Comparison of ENCODE assay signal across 25 cellular contexts in the genomic region with DNA sequence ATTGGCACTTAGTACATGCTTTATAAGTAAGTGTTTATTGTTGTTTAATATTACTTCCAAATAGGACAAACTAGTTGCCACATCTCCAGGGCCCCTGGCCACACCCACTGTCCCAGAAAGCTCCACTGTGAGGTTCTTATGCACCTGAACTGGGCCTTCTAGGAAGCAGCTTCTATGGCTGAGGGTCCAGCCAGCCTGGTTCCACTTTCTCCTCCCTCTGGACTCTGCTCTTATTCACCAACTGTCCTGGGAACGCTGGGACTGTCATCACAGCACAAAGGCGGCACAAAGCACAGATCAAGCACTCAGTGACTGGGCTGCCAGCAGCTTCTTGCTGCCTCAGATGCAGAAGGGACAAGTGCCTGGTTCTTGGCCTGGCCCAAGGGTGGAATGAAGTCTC. TPM values are rescaled to one million over a fixed set of nuclear protein-coding genes. Genes with fewer than 3 reads are reported as not detected.
DNase-seq lines count a peak whose midpoint lies in the region; ATAC-seq, FAIRE-seq and TF ChIP-seq lines count a peak whose summit lies in the region.
"Had no signal": no experiment of that assay in that cellular context is flagged by ENCODE, and none has a peak within 500 bp of the region (broad histone marks: within the 10 kb centered on the region; RNA-seq: fewer than 3 reads in every experiment).

No MANE protein-coding gene starts in this region.

- CTCF ChIA-PET in HepG2 (lab: Yijun Ruan, JAX; ENCODE audit: low intra/inter-chr PET ratio, low total read pairs) = no interaction called here
- CTCF ChIA-PET in CD4-positive, alpha-beta memory T cell (lab: Charles Lee; ENCODE audit: partially characterized antibody) = interaction anchor here (0.8 to 1.5 kb wide), 2 partner anchors 9 to 52 kb away, joined by 3 to 5 read pairs; no protein-coding TSS in a partner anchor

- POLR2A ChIA-PET in HepG2 (lab: Yijun Ruan, JAX) = no interaction called here
- POLR2A ChIA-PET in CD4-positive, alpha-beta memory T cell (lab: Charles Lee; ENCODE audit: partially characterized antibody) = no interaction called here

- H3K4me2 ChIP-seq in HepG2 (ENCODE audit: low read depth, low read length) = peak overlapping the region; percentile 34
- no peak overlapping the region for H3K4me2 ChIP-seq in neural progenitor cell
- H3K4me2 ChIP-seq: A549 had no signal

- H3K4me3 Mint-ChIP-seq in neural progenitor cell = no peak overlapping the region
- H3K4me3 Mint-ChIP-seq in CD4-positive, alpha-beta memory T cell = no peak overlapping the region
- H3K4me3 Mint-ChIP-seq: CD4-positive, alpha-beta T cell had no signal

- H3K36me3 ChIP-seq in HepG2 (replicated peaks in 1 of 2; ENCODE audit: control insufficient read depth in 1 of 2, insufficient read depth in 2 of 2, low read length in 2 of 2) (no peaks in the 10 kb centered on the region), right lobe of liver (no peaks in the 10 kb centered on the region), neural progenitor cell (no peaks in the 10 kb centered on the region), stomach (no peaks in the 10 kb centered on the region)
- no peaks in the 10 kb centered on the region for H3K36me3 ChIP-seq in CD4-positive, alpha-beta memory T cell (ENCODE audit: insufficient read depth, low read length)
- H3K36me3 ChIP-seq: HAP-1 had no signal

- BruUV-seq in HepG2 (replicated peaks; lab: Mats Ljungman, UMichigan) = no TSS peak

- TF ChIP-seq POLR2A in HepG2 (IDR thresholded peaks at IDR 0.05; ENCODE audit: insufficient read depth in 1 of 2, low read depth in 2 of 2, low read length in 2 of 2) = no peak
- no peak for TF ChIP-seq POLR2A in right lobe of liver (IDR thresholded peaks at IDR 0.05)
- TF ChIP-seq POLR2A in stomach (IDR thresholded peaks at IDR 0.05) = no peak

- WGBS in HepG2 (ENCODE audit: low lambda C conversion rate) = 0% methylated on average over 2 of the region's 2 CpGs
- 80% methylated on average over 1 of the region's 2 CpGs for WGBS in right lobe of liver (ENCODE audit: insufficient coverage, low coverage, low lambda C conversion rate, missing lambda C conversion rate)
- 43 to 79% (median 66%) methylated on average over 2 of the region's 2 CpGs for WGBS in stomach, 5 donors

- no peaks in the 10 kb centered on the region for H3K9me3 ChIP-seq in HepG2 (ENCODE audit: low read length)
- H3K9me3 ChIP-seq in right lobe of liver = no peaks in the 10 kb centered on the region
- no peaks in the 10 kb centered on the region for H3K9me3 ChIP-seq in neural progenitor cell (ENCODE audit: low read depth)
- no peaks in the 10 kb centered on the region for H3K9me3 ChIP-seq in stomach
- no peaks in the 10 kb centered on the region for H3K9me3 ChIP-seq in CD4-positive, alpha-beta memory T cell (ENCODE audit: control insufficient read depth in 1 of 2, low read length in 2 of 2)
- H3K9me3 ChIP-seq: A549, HAP-1 had no signal

- in situ Hi-C loops in HepG2 (cut with HindIII; ENCODE audit: extremely low pct_ligation_motif_present, low pct_unique_long_range_greater_than_20kb) = loop anchor here (25.0 kb wide), 1 partner anchor 696 kb away; the partner anchor contains the start of gene NPL

- no peak for FAIRE-seq in HepG2 (lab: Jason Lieb, UNC)
- FAIRE-seq: A549, G401.6, GM12891, GM19239, K562 had no signal

- no peaks in the 10 kb centered on the region for H4K20me1 ChIP-seq in HepG2 (ENCODE audit: insufficient read depth, low read length)
- no peaks in the 10 kb centered on the region for H4K20me1 ChIP-seq in neural progenitor cell (ENCODE audit: low read depth)

- H3K27ac Mint-ChIP-seq in neural progenitor cell = peak overlapping the region; percentile 43
- H3K27ac Mint-ChIP-seq in CD4-positive, alpha-beta memory T cell = no peak overlapping the region
- H3K27ac Mint-ChIP-seq: CD4-positive, alpha-beta T cell had no signal

- H3K4me1 Mint-ChIP-seq in neural progenitor cell = peaks cover 2% of the 10 kb centered on the region
- H3K4me1 Mint-ChIP-seq in CD4-positive, alpha-beta memory T cell = peaks cover 22 to 41% (median 37%) of the 10 kb centered on the region in 4 donors

- no peak for TF ChIP-seq EP300 in HepG2 (IDR thresholded peaks at IDR 0.05; ENCODE audit: low read depth in 2 of 2, low read length in 2 of 2)
- no peak for TF ChIP-seq EP300 in HepG2 (CRISPR knock-in tag; IDR thresholded peaks at IDR 0.05; ENCODE audit: borderline replicate concordance)
- TF ChIP-seq EP300 in stomach (IDR thresholded peaks at IDR 0.05) = no peak

- peak; percentile 14 for DNase-seq in HepG2 (ENCODE audit: low spot score)
- DNase-seq in right lobe of liver = no peak
- no peak for DNase-seq in neural progenitor cell (ENCODE audit: low spot score)
- DNase-seq in stomach = no peak
- no peak for DNase-seq in CD4-positive, alpha-beta memory T cell
- DNase-seq: AML-193; CD4-positive, alpha-beta T cell; DMS 273 treated with DMSO at 0.1 percent for 48 hours; DMS53; DND-41; EL; GOT3; IMR-90 had no signal

- H3K9ac ChIP-seq in HepG2 (ENCODE audit: insufficient read depth, low read depth, low read length) = no peak overlapping the region
- H3K9ac ChIP-seq in neural progenitor cell = no peak overlapping the region

- no peak overlapping the region for H3K27ac ChIP-seq in HepG2 (ENCODE audit: extremely low read length, insufficient read depth, low read length)
- no peak overlapping the region for H3K27ac ChIP-seq in right lobe of liver
- no peak overlapping the region for H3K27ac ChIP-seq in neural progenitor cell
- H3K27ac ChIP-seq in stomach = peak overlapping the region in 4 of 5 donors; percentile 7 to 70 (median 60)
- no peak overlapping the region for H3K27ac ChIP-seq in CD4-positive, alpha-beta memory T cell (ENCODE audit: low read depth, low read length)
- H3K27ac ChIP-seq: 22Rv1, A549, C4-2B, HL-60 had no signal

- ATAC-seq in HepG2 (peak; percentile 87), right lobe of liver (no peak), GM21528 (IDR thresholded peaks at IDR 0.05; ENCODE audit: low FRiP score, unreplicated experiment) (no peak), GM19351 (IDR thresholded peaks at IDR 0.05; ENCODE audit: unreplicated experiment) (no peak)
- ATAC-seq: A549, K562 had no signal

- H3K27me3 ChIP-seq in HepG2 (ENCODE audit: control insufficient read depth in 1 of 2, insufficient read depth in 2 of 2, low read length in 2 of 2) = peaks cover 2 to 4% of the 10 kb centered on the region in 2 experiments; a peak in 1 of 5 replicates
- H3K27me3 ChIP-seq in right lobe of liver = no peaks in the 10 kb centered on the region
- H3K27me3 ChIP-seq in neural progenitor cell = no peaks in the 10 kb centered on the region
- no peaks in the 10 kb centered on the region for H3K27me3 ChIP-seq in stomach
- no peaks in the 10 kb centered on the region for H3K27me3 ChIP-seq in CD4-positive, alpha-beta memory T cell (ENCODE audit: insufficient read depth, low read length)

- no peaks in the 10 kb centered on the region for H3K9me3 Mint-ChIP-seq in neural progenitor cell
- no peaks in the 10 kb centered on the region for H3K9me3 Mint-ChIP-seq in CD4-positive, alpha-beta memory T cell
- H3K9me3 Mint-ChIP-seq: CD4-positive, alpha-beta T cell had no signal

- H3K36me3 Mint-ChIP-seq in neural progenitor cell = peaks cover 2% of the 10 kb centered on the region
- no peaks in the 10 kb centered on the region for H3K36me3 Mint-ChIP-seq in CD4-positive, alpha-beta memory T cell

- H2AFZ ChIP-seq in HepG2 (ENCODE audit: low read length) (no peak overlapping the region), neural progenitor cell (replicated peaks) (no peak overlapping the region)

- peak overlapping the region in 1 of 3 experiments; percentile 29; a peak in 1 of 6 replicates for H3K4me3 ChIP-seq in HepG2 (replicated peaks in 1 of 3; ENCODE audit: insufficient read depth in 1 of 3, low read depth in 2 of 3, low read length in 3 of 3)
- no peak overlapping the region for H3K4me3 ChIP-seq in right lobe of liver
- H3K4me3 ChIP-seq in neural progenitor cell = no peak overlapping the region
- no peak overlapping the region for H3K4me3 ChIP-seq in stomach
- H3K4me3 ChIP-seq in CD4-positive, alpha-beta memory T cell (ENCODE audit: low read length in 2 of 2) = no peak overlapping the region
- H3K4me3 ChIP-seq: A549, HAP-1, K562 had no signal

- H3K4me1 ChIP-seq in HepG2 (ENCODE audit: insufficient read depth, low read length) (peaks cover 16% of the 10 kb centered on the region; the same call in 1 of the 2 replicates), right lobe of liver (no peaks in the 10 kb centered on the region), neural progenitor cell (no peaks in the 10 kb centered on the region), stomach (peaks cover 8 to 13% (median 11%) of the 10 kb centered on the region in 4 donors)
- H3K4me1 ChIP-seq in CD4-positive, alpha-beta memory T cell (ENCODE audit: insufficient read depth, low read length) = peaks cover 38% of the 10 kb centered on the region
- H3K4me1 ChIP-seq: A549, HAP-1 had no signal

- no peak for TF ChIP-seq RAD21 in HepG2 (CRISPR knock-in tag; IDR thresholded peaks at IDR 0.05)

- H3F3A ChIP-seq in neural progenitor cell (ENCODE audit: low read depth) = no peaks in the 10 kb centered on the region

- no peaks in the 10 kb centered on the region for H3K79me2 ChIP-seq in HepG2 (ENCODE audit: insufficient read depth, low read length)
- H3K79me2 ChIP-seq in neural progenitor cell (ENCODE audit: low read depth) = no peaks in the 10 kb centered on the region

- TF ChIP-seq CTCF in HepG2 (CRISPR knock-in tag; IDR thresholded peaks at IDR 0.05) = no peak
- TF ChIP-seq CTCF in right lobe of liver (IDR thresholded peaks at IDR 0.05) = no peak
- no peak for TF ChIP-seq CTCF in neural progenitor cell (IDR thresholded peaks at IDR 0.05)
- TF ChIP-seq CTCF in stomach (IDR thresholded peaks at IDR 0.05) = no peak

- intact Hi-C loops in HepG2 (cut with micrococcal nuclease; ENCODE audit: unreplicated experiment) (no loop called here), right lobe of liver (cut with DNase I) (no loop called here), stomach (cut with DNase I; ENCODE audit: low total_unique reads) (no loop called here)
- intact Hi-C loops in CD4-positive, alpha-beta memory T cell (cut with micrococcal nuclease) = no loop called here

- H3K27me3 Mint-ChIP-seq in neural progenitor cell (ENCODE audit: insufficient read depth, low read depth) = peaks cover 10% of the 10 kb centered on the region
- H3K27me3 Mint-ChIP-seq in CD4-positive, alpha-beta memory T cell = no peaks in the 10 kb centered on the region
- H3K27me3 Mint-ChIP-seq: CD4-positive, alpha-beta T cell had no signal

RNA-seq across cellular contexts. Expression of gene ZNF648, which starts 29.6 kb away (rescaled TPM):
- total RNA-seq in HepG2 (2016; rRNA removed; fragmentation: Illumina TruSeq; extraction: Trizol) (0.13 and 0.14 TPM in 2 replicates), right lobe of liver (1 to 10 TPM in 1 of 6 experiments, under 1 TPM in 5; 0.35 to 1.5 (median 0.57) TPM), neural progenitor cell (ENCODE audit: low replicate concordance) (1.5 and 2.0 TPM in 2 replicates), stomach (1 to 10 TPM in 1 of 5 donors, not detected in 4; 1.7 TPM)
- total RNA-seq in HepG2 (2016; cell fraction: cytosol; rRNA removed; fragmentation: Illumina TruSeq; extraction: Trizol; ENCODE audit: low read depth) = not detected in 2 replicates
- 0.13 and 0.19 TPM in 2 replicates for total RNA-seq in HepG2 (2016; cell fraction: insoluble cytoplasmic fraction; rRNA removed; fragmentation: Illumina TruSeq; extraction: Trizol)
- 0.03 TPM in 1 of 2 replicates, not detected in the other for total RNA-seq in HepG2 (2016; cell fraction: membrane; rRNA removed; fragmentation: Illumina TruSeq; extraction: Trizol)
- 0.34 and 0.41 TPM in 2 replicates for total RNA-seq in HepG2 (2016; cell fraction: nucleus; rRNA removed; fragmentation: Illumina TruSeq; extraction: Trizol)
- polyA plus RNA-seq in HepG2 (2011; rRNA removed) (0.37 and 0.43 TPM in 2 replicates), stomach (under 1 TPM in 2 of 3 donors, not detected in 1; 0.03 to 0.12 TPM)
- 0.17 and 0.25 TPM in 2 replicates for polyA plus RNA-seq in HepG2 (2011; cell fraction: cytosol; rRNA removed)
- 1.4 and 1.7 TPM in 2 replicates for polyA plus RNA-seq in HepG2 (2011; cell fraction: nucleus; rRNA removed)
- 0.37 and 0.47 TPM in 2 replicates for polyA plus RNA-seq in HepG2 (2012)
- polyA plus RNA-seq in HepG2 (2016; cell fraction: cytosol; fragmentation: Illumina TruSeq; extraction: Trizol; ENCODE audit: low read depth) = not detected in 2 replicates
- polyA plus RNA-seq in HepG2 (2016; cell fraction: insoluble cytoplasmic fraction; fragmentation: Illumina TruSeq; extraction: Trizol; ENCODE audit: low read depth) = 0.05 TPM in 1 of 2 replicates, not detected in the other
- polyA plus RNA-seq in HepG2 (2016; cell fraction: membrane; fragmentation: Illumina TruSeq; extraction: Trizol; ENCODE audit: low read depth) = not detected in 2 replicates
- polyA plus RNA-seq in HepG2 (2016; cell fraction: nucleus; fragmentation: Illumina TruSeq; extraction: Trizol; ENCODE audit: insufficient read depth, low read depth) = 0.32 and 0.33 TPM in 2 replicates
- 2.6 TPM in 1 of 2 replicates, not detected in the other for polyA minus RNA-seq in HepG2 (2011; rRNA and poly(A)+ RNA removed; ENCODE audit: low replicate concordance)
- 0.35 and 0.69 TPM in 2 replicates for polyA minus RNA-seq in HepG2 (2011; cell fraction: cytosol; rRNA and poly(A)+ RNA removed)
- polyA minus RNA-seq in HepG2 (2011; cell fraction: nucleus; rRNA and poly(A)+ RNA removed) = 1.9 and 2.0 TPM in 2 replicates
- not detected for total RNA-seq in CD4-positive, alpha-beta memory T cell
- not detected for polyA plus RNA-seq in CD4-positive, alpha-beta memory T cell
- total RNA-seq: CD4-positive, alpha-beta T cell; IMR-90 had no signal
- polyA plus RNA-seq: A549, BJ, IMR-90 had no signal

Comparison
In these comparisons a context has a peak if more than half of its experiments do, and no peak if none do; other contexts are left out.
1. H3K27ac ChIP-seq: peak in stomach (4 of 5); none in HepG2 (single experiment), right lobe of liver (0 of 3), neural progenitor cell (single experiment) and CD4-positive, alpha-beta memory T cell (single experiment).